ENCODE assay signal across 11 cellular contexts in the genomic region with DNA sequence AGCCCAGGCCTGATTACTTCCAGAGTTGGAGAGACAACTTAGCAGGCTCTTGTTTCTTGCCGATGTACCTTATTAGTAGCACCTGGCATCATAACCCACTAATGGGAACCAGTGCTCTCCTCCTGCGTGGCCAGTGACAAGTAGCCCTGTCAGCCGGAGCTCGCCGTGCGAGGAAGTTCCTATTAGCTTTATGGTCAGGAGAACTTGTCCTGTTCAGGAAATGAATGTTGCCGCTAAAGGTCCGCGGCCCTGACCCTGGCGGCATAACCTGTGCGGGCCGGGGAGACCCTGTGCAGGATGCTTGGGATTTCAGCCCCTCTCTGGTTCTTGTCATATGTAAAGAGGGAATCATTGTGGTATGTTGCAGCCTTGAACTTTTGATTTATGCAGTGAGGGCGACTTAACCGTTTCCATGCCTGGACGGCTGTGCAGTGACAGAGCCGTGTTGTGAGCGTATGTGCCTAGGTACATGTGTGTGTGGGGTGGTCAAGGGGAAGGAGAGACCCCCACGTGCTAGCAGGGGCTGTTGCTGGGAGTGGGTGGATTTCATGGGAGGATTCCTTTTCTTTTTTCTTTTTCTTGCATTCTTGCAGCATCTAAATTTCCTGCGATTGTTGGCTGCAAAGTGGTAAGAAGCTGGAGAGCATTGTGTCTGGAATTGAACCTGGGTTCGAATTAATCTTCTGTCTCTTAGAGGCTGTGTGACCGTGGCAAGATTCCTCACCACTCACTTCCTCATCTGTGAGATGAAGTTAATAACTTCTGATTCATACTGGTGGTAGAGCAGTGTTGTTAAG. TPM values are rescaled to one million over a fixed set of nuclear protein-coding genes. Genes with fewer than 3 reads are reported as not detected.
A peak's percentile ranks its signal among the peaks of the same experiment; 100 is the strongest.
DNase-seq lines count a peak whose midpoint lies in the region; ATAC-seq and TF ChIP-seq lines count a peak whose summit lies in the region.
"Had no signal": no experiment of that assay in that cellular context is flagged by ENCODE, and none has a peak within 500 bp of the region (broad histone marks: within the 10 kb centered on the region; RNA-seq: fewer than 3 reads in every experiment).

No MANE protein-coding gene starts in this region.

- TF ChIP-seq POLR2A in stomach (IDR thresholded peaks at IDR 0.05): no peak

- peaks cover 0 to 2% (median 0%) of the 10 kb centered on the region in 3 donors for H3K9me3 Mint-ChIP-seq in IgD-negative memory B cell
- H3K9me3 Mint-ChIP-seq in activated CD4-positive, alpha-beta memory T cell treated with anti-CD3 and anti-CD28 coated beads, Interleukin-2, amount 10 ng/mL, durations not matched to agents 7 days and 5 days: no peaks in the 10 kb centered on the region
- H3K9me3 Mint-ChIP-seq: activated T-cell treated with anti-CD3 and anti-CD28 coated beads, Interleukin-2, amount 50 U/mL, for 4 hours had no signal

- no peak for TF ChIP-seq EP300 in stomach (IDR thresholded peaks at IDR 0.05)

- peaks cover 0 to 97% of the 10 kb centered on the region in 2 donors for H3K4me1 ChIP-seq in right atrium auricular region
- H3K4me1 ChIP-seq in stomach: peaks cover 76 to 97% (median 88%) of the 10 kb centered on the region in 4 donors

- no peak for DNase-seq in activated CD4-positive, alpha-beta memory T cell treated with anti-CD3 and anti-CD28 coated beads, Interleukin-2, amount 10 ng/mL, durations not matched to agents 7 days and 5 days
- no peak for DNase-seq in right atrium auricular region (ENCODE audit: low spot score)
- no peak for DNase-seq in stomach
- no peak for DNase-seq in HEK293T (ENCODE audit: extremely low spot score)
- no peak for DNase-seq in GF-D8 (lab: John Stamatoyannopoulos, UW)
- DNase-seq: activated T-cell treated with anti-CD3 and anti-CD28 coated beads, Interleukin-2, amount 50 U/mL, for 4 hours; NCI-H446 had no signal

- peak overlapping the region in 1 of 2 donors; percentile 12 for H3K4me3 ChIP-seq in right atrium auricular region
- peak overlapping the region in 3 of 4 donors; percentile 20 to 39 (median 27) for H3K4me3 ChIP-seq in stomach

- H3K36me3 Mint-ChIP-seq in IgD-negative memory B cell: peaks cover 2% of the 10 kb centered on the region
- peaks cover 14% of the 10 kb centered on the region for H3K36me3 Mint-ChIP-seq in activated CD4-positive, alpha-beta memory T cell treated with anti-CD3 and anti-CD28 coated beads, Interleukin-2, amount 10 ng/mL, durations not matched to agents 7 days and 5 days (ENCODE audit: low read depth)

- H3K4me1 Mint-ChIP-seq in IgD-negative memory B cell: peaks cover 8 to 22% (median 20%) of the 10 kb centered on the region in 3 donors
- H3K4me1 Mint-ChIP-seq in activated CD4-positive, alpha-beta memory T cell treated with anti-CD3 and anti-CD28 coated beads, Interleukin-2, amount 10 ng/mL, durations not matched to agents 7 days and 5 days: peaks cover 68% of the 10 kb centered on the region

- TF ChIP-seq CTCF in right atrium auricular region (IDR thresholded peaks at IDR 0.05): no peak
- no peak for TF ChIP-seq CTCF in stomach (IDR thresholded peaks at IDR 0.05)

- peak overlapping the region in 1 of 4 donors; percentile 39 for H3K4me3 Mint-ChIP-seq in IgD-negative memory B cell
- peak overlapping the region; percentile 40 for H3K4me3 Mint-ChIP-seq in activated CD4-positive, alpha-beta memory T cell treated with anti-CD3 and anti-CD28 coated beads, Interleukin-2, amount 10 ng/mL, durations not matched to agents 7 days and 5 days
- H3K4me3 Mint-ChIP-seq: activated T-cell treated with anti-CD3 and anti-CD28 coated beads, Interleukin-2, amount 50 U/mL, for 4 hours had no signal

- H3K27me3 ChIP-seq in right atrium auricular region (no peaks in the 10 kb centered on the region), stomach (no peaks in the 10 kb centered on the region)

- H3K9me3 ChIP-seq in right atrium auricular region (no peaks in the 10 kb centered on the region), stomach (no peaks in the 10 kb centered on the region)

- H3K27me3 Mint-ChIP-seq in IgD-negative memory B cell: peaks cover 46% of the 10 kb centered on the region
- peaks cover 8% of the 10 kb centered on the region for H3K27me3 Mint-ChIP-seq in activated CD4-positive, alpha-beta memory T cell treated with anti-CD3 and anti-CD28 coated beads, Interleukin-2, amount 10 ng/mL, durations not matched to agents 7 days and 5 days

- POLR2A ChIA-PET in activated CD4-positive, alpha-beta memory T cell treated with anti-CD3 and anti-CD28 coated beads, Interleukin-2, amount 10 ng/mL, durations not matched to agents 7 days and 5 days (lab: Charles Lee): interaction anchor here (4.7 kb wide), 1 partner anchor 13 kb away, joined by 28 read pairs; no protein-coding TSS in a partner anchor
- POLR2A ChIA-PET in HEK293T (lab: Yijun Ruan, JAX): no interaction called here

- H3K27ac Mint-ChIP-seq in IgD-negative memory B cell: peak overlapping the region in 2 of 3 donors; percentile 17 to 41
- H3K27ac Mint-ChIP-seq in activated CD4-positive, alpha-beta memory T cell treated with anti-CD3 and anti-CD28 coated beads, Interleukin-2, amount 10 ng/mL, durations not matched to agents 7 days and 5 days: peak overlapping the region; percentile 84

- H3K36me3 ChIP-seq in right atrium auricular region: peaks cover 80% of the 10 kb centered on the region
- peaks cover 21 to 87% (median 79%) of the 10 kb centered on the region in 4 donors for H3K36me3 ChIP-seq in stomach

- 80 to 92% (median 84%) methylated on average over 21 of the region's 21 CpGs for WGBS in stomach, 5 donors

- intact Hi-C loops in stomach (cut with DNase I; ENCODE audit: low total_unique reads): no loop called here

- H3K27ac ChIP-seq in right atrium auricular region: peak overlapping the region; percentile 88 to 93
- peak overlapping the region in 2 of 5 donors; percentile 30 to 81 for H3K27ac ChIP-seq in stomach

- ATAC-seq in HG03280 (IDR thresholded peaks at IDR 0.05; ENCODE audit: unreplicated experiment): no peak

- CTCF ChIA-PET in activated CD4-positive, alpha-beta memory T cell treated with anti-CD3 and anti-CD28 coated beads, Interleukin-2, amount 10 ng/mL, durations not matched to agents 7 days and 5 days (lab: Charles Lee): interaction anchor here (0.6 to 1.5 kb wide), 3 partner anchors 10 to 159 kb away, joined by 3 to 5 read pairs (median 3); no protein-coding TSS in a partner anchor
- CTCF ChIA-PET in HEK293T (lab: Yijun Ruan, JAX): no interaction called here

TF ChIP-seq in HEK293T, 16 proteins besides CTCF, POLR2A, EP300 and RAD21:
- TF ChIP-seq SUZ12 (IDR thresholded peaks at IDR 0.05): no peak
- TF ChIP-seq FOXM1 (IDR thresholded peaks at IDR 0.05; ENCODE audit: borderline replicate concordance): no peak
- no peak for TF ChIP-seq ELF4 (IDR thresholded peaks at IDR 0.05)
- no peak for TF ChIP-seq FOXK2 (IDR thresholded peaks at IDR 0.05)
- TF ChIP-seq L3MBTL2 (conservative IDR thresholded peaks at IDR 0.05): no peak
- TF ChIP-seq NFRKB (IDR thresholded peaks at IDR 0.05): no peak
- TF ChIP-seq ARNT (IDR thresholded peaks at IDR 0.05): no peak
- no peak for TF ChIP-seq HDGF (IDR thresholded peaks at IDR 0.05; ENCODE audit: borderline replicate concordance)
- no peak for TF ChIP-seq TARDBP (IDR thresholded peaks at IDR 0.05)
- no peak for TF ChIP-seq CTBP1 (IDR thresholded peaks at IDR 0.05; ENCODE audit: borderline replicate concordance)
- no peak for TF ChIP-seq FOXA1 (IDR thresholded peaks at IDR 0.05)
- TF ChIP-seq SP1 (IDR thresholded peaks at IDR 0.05): no peak
- no peak for TF ChIP-seq ZNF384 (IDR thresholded peaks at IDR 0.05)
- no peak for TF ChIP-seq BHLHE40 (IDR thresholded peaks at IDR 0.05; ENCODE audit: borderline replicate concordance)
- TF ChIP-seq, protein P1, sequence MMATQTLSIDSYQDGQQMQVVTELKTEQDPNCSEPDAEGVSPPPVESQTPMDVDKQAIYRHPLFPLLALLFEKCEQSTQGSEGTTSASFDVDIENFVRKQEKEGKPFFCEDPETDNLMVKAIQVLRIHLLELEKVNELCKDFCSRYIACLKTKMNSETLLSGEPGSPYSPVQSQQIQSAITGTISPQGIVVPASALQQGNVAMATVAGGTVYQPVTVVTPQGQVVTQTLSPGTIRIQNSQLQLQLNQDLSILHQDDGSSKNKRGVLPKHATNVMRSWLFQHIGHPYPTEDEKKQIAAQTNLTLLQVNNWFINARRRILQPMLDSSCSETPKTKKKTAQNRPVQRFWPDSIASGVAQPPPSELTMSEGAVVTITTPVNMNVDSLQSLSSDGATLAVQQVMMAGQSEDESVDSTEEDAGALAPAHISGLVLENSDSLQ (IDR thresholded peaks at IDR 0.05): no peak

RNA-seq across cellular contexts. Expression of gene ZBTB16, which starts 15.2 kb away (rescaled TPM):
- 9.7 TPM for polyA plus RNA-seq in IgD-negative memory B cell
- total RNA-seq in activated CD4-positive, alpha-beta memory T cell treated with anti-CD3 and anti-CD28 coated beads, Interleukin-2, amount 10 ng/mL, durations not matched to agents 7 days and 5 days: 10 to 100 TPM; 11.0 to 11.8 TPM
- 100 to 1,000 TPM in 1 of 2 donors, 10 to 100 TPM in 1; 65.5 to 101 TPM for total RNA-seq in right atrium auricular region
- 100 to 1,000 TPM in 3 of 5 donors, 10 to 100 TPM in 2; 30.1 to 318 (median 137) TPM for total RNA-seq in stomach
- polyA plus RNA-seq in stomach: 10 to 100 TPM in 2 of 3 donors, 1 to 10 TPM in 1; 7.9 to 22.5 (median 19.1) TPM
- total RNA-seq: M059J, RPMI7951 had no signal
